21 cellular contexts compared by ENCODE assay signal in genomic region chr1:66152034-66152433, GRCh38.
DNase-seq lines count a peak whose midpoint lies in the region; ATAC-seq, FAIRE-seq and TF ChIP-seq lines count a peak whose summit lies in the region.
"Had no signal": no experiment of that assay in that cellular context is flagged by ENCODE, and none has a peak within 500 bp of the region (broad histone marks: within the 10 kb centered on the region; RNA-seq: fewer than 3 reads in every experiment).

No MANE protein-coding gene starts in this region.

- H3K4me1 Mint-ChIP-seq in activated T-cell treated with anti-CD3 and anti-CD28 coated beads, Interleukin-2, amount 50 U/mL, for 72 hours (ENCODE audit: low read depth) = no peaks in the 10 kb centered on the region
- H3K4me1 Mint-ChIP-seq: CD14-positive monocyte had no signal

- no peak overlapping the region for H3K9ac ChIP-seq in neural cell (ENCODE audit: low read length)
- H3K9ac ChIP-seq: BLaER1, GM23248 had no signal

- H3K27ac ChIP-seq in angular gyrus (ENCODE audit: low read depth, low read length) (peak overlapping the region; percentile 49), neural cell (ENCODE audit: low read length) (no peak overlapping the region), temporal lobe (ENCODE audit: low read depth, low read length) (peak overlapping the region; percentile 73)
- H3K27ac ChIP-seq: BLaER1, GM23248 had no signal

- TF ChIP-seq RAD21 in neural cell (conservative IDR thresholded peaks at IDR 0.05) = no peak

- no peaks in the 10 kb centered on the region for H3K27me3 ChIP-seq in neural cell (ENCODE audit: insufficient read depth, low read depth, low read length)
- H3K27me3 ChIP-seq: BLaER1 had no signal

- H3K4me3 Mint-ChIP-seq in activated T-cell treated with anti-CD3 and anti-CD28 coated beads, Interleukin-2, amount 50 U/mL, for 72 hours = no peak overlapping the region
- H3K4me3 Mint-ChIP-seq: CD14-positive monocyte; CD4-positive, alpha-beta memory T cell had no signal

- no peaks in the 10 kb centered on the region for H3K36me3 ChIP-seq in neural cell (ENCODE audit: insufficient read depth, low read length)
- H3K36me3 ChIP-seq: BLaER1 had no signal

- no peaks in the 10 kb centered on the region for H3K9me2 ChIP-seq in neural cell (ENCODE audit: insufficient read depth, low read length)

- no peak overlapping the region for H2AFZ ChIP-seq in neural cell (ENCODE audit: low read depth, low read length)
- H2AFZ ChIP-seq: GM23248 had no signal

- H3K4me3 ChIP-seq in neural cell (ENCODE audit: low read length) = no peak overlapping the region
- H3K4me3 ChIP-seq: BLaER1, GM23248 had no signal

- no peak overlapping the region for H3K4me2 ChIP-seq in neural cell (ENCODE audit: low read length)
- H3K4me2 ChIP-seq: BLaER1 had no signal

- no peaks in the 10 kb centered on the region for H3K79me2 ChIP-seq in neural cell (replicated peaks; ENCODE audit: insufficient read depth, low read length)

- H3F3A ChIP-seq in neural cell (ENCODE audit: insufficient read depth, low read length, poor library complexity, severe bottlenecking) = no peaks in the 10 kb centered on the region

- no peaks in the 10 kb centered on the region for H4K20me1 ChIP-seq in neural cell (ENCODE audit: insufficient read depth)
- H4K20me1 ChIP-seq: BLaER1 had no signal

- H3K9me3 ChIP-seq in neural cell (ENCODE audit: low read length) = no peaks in the 10 kb centered on the region
- H3K9me3 ChIP-seq: BLaER1 had no signal

- H3K27ac Mint-ChIP-seq in activated T-cell treated with anti-CD3 and anti-CD28 coated beads, Interleukin-2, amount 50 U/mL, for 72 hours = no peak overlapping the region
- H3K27ac Mint-ChIP-seq: CD14-positive monocyte had no signal

- DNase-seq in frontal cortex (ENCODE audit: low spot score in 2 of 2) = no peak
- no peak for DNase-seq in DMS114 treated with DMSO at 0.1 percent for 48 hours (lab: John Stamatoyannopoulos, UW; ENCODE audit: unreplicated experiment)
- DNase-seq in activated T-cell treated with anti-CD3 and anti-CD28 coated beads, Interleukin-2, amount 50 U/mL, for 72 hours = no peak
- DNase-seq: 8988T; Calu3; CD4-positive, alpha-beta memory T cell; DMS53; DND-41; EL; GM23248; HCEC 1CT; IMR-90 had no signal

- FAIRE-seq in frontal cortex (lab: Jason Lieb, UNC) = peak; percentile 61
- FAIRE-seq: GM12891, GM19239, HTR-8/SVneo had no signal

- ATAC-seq in HG03135 (IDR thresholded peaks at IDR 0.05; ENCODE audit: unreplicated experiment) = no peak
- ATAC-seq in activated T-cell treated with anti-CD3 and anti-CD28 coated beads, Interleukin-2, amount 50 U/mL, for 72 hours (replicated peaks in 1 of 2) = no peak

- H3K9me3 Mint-ChIP-seq in activated T-cell treated with anti-CD3 and anti-CD28 coated beads, Interleukin-2, amount 50 U/mL, for 72 hours = no peaks in the 10 kb centered on the region
- H3K9me3 Mint-ChIP-seq: CD14-positive monocyte had no signal

- no peaks in the 10 kb centered on the region for H3K36me3 Mint-ChIP-seq in activated T-cell treated with anti-CD3 and anti-CD28 coated beads, Interleukin-2, amount 50 U/mL, for 72 hours (ENCODE audit: insufficient read depth in 2 of 2)
- H3K36me3 Mint-ChIP-seq: CD14-positive monocyte; CD4-positive, alpha-beta memory T cell had no signal

- TF ChIP-seq EP300 in neural cell (conservative IDR thresholded peaks at IDR 0.05; ENCODE audit: poor library complexity, severe bottlenecking) = no peak

- H3K27me3 Mint-ChIP-seq in activated T-cell treated with anti-CD3 and anti-CD28 coated beads, Interleukin-2, amount 50 U/mL, for 72 hours (ENCODE audit: low read depth) = peaks cover 29% of the 10 kb centered on the region

- no peak for TF ChIP-seq CTCF in neural cell (IDR thresholded peaks at IDR 0.05; ENCODE audit: poor library complexity, severe bottlenecking)

TF ChIP-seq in neural cell, 6 proteins besides CTCF, POLR2A, EP300 and RAD21:
- TF ChIP-seq SMC3 (conservative IDR thresholded peaks at IDR 0.05; ENCODE audit: poor library complexity) (no peak), REST (IDR thresholded peaks at IDR 0.05; ENCODE audit: borderline replicate concordance) (peak; percentile 37)
